In the genomic region with DNA sequence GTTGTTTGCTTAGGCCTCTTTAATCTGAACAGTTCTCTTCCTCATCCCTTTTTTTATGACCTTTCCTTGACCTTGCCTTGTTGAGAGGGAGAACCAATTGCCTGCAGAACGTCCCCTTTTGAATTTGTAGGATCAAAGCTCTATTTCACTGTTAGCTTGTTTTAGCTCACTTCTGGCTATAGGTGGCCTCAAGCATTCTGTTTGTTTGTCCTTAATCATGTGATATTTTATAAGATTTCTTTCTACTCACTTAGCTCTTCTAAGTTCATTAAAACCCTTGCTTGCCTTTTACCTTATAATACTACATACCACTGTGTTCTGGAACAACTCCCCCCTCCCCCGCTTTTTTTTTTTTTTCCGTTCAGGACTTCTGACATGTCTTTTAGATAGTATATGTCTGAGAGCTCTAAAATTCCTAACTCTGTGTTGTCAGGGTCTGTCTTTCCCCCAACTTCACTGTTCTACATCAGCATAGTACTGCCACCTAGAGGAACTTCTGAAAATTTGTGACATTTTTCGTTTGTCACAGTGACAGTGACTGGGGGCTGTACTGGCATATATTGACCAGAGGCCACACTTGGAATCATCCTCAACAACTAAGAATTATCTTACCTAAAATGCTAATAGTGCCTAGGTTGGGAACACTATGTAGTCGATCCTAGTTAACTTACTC, we compare ENCODE assay signal across 8 cellular contexts.
DNase-seq lines count a peak whose midpoint lies in the region; ATAC-seq and TF ChIP-seq lines count a peak whose summit lies in the region.

No MANE protein-coding gene starts in this region.

- DNase-seq in NCI-H2171 treated with DMSO at 0.1 percent for 48 hours (lab: John Stamatoyannopoulos, UW) (peak; percentile 20), NCI-H2171 (lab: John Stamatoyannopoulos, UW) (no peak), HFF-Myc (ENCODE audit: extremely low read depth, low read depth) (no peak), NCI-H82 treated with DMSO at 0.1 percent for 48 hours (lab: John Stamatoyannopoulos, UW; ENCODE audit: unreplicated experiment) (peak; percentile 62), cerebellum (ENCODE audit: low spot score) (peak; percentile 19), naive B cell (peak; percentile 7)
- no peak for DNase-seq in T-helper 2 cell treated with Interferon-gamma antibody and Interleukin-4, amounts not matched to agents 5 μg/mL and 100 μg/mL, for 36 hours (ENCODE audit: low spot score)

- H3K4me3 ChIP-seq in HFF-Myc (replicated peaks; ENCODE audit: low read depth, low read length), result no peak overlapping the region

- no peaks in the 10 kb centered on the region for H3K9me3 Mint-ChIP-seq in naive B cell
- no peaks in the 10 kb centered on the region for H3K9me3 Mint-ChIP-seq in T-helper 2 cell treated with Interferon-gamma antibody and Interleukin-4, amounts not matched to agents 5 μg/mL and 100 μg/mL, for 36 hours

- no peak overlapping the region for H3K4me3 Mint-ChIP-seq in naive B cell
- H3K4me3 Mint-ChIP-seq in T-helper 2 cell treated with Interferon-gamma antibody and Interleukin-4, amounts not matched to agents 5 μg/mL and 100 μg/mL, for 36 hours, result no peak overlapping the region

- no peaks in the 10 kb centered on the region for H3K36me3 Mint-ChIP-seq in naive B cell
- H3K36me3 Mint-ChIP-seq in T-helper 2 cell treated with Interferon-gamma antibody and Interleukin-4, amounts not matched to agents 5 μg/mL and 100 μg/mL, for 36 hours (ENCODE audit: low read depth), result no peaks in the 10 kb centered on the region

- no peak overlapping the region for H3K27ac Mint-ChIP-seq in naive B cell
- H3K27ac Mint-ChIP-seq in T-helper 2 cell treated with Interferon-gamma antibody and Interleukin-4, amounts not matched to agents 5 μg/mL and 100 μg/mL, for 36 hours, result no peak overlapping the region

- peak; percentile 51 for TF ChIP-seq CTCF in HFF-Myc (IDR thresholded peaks at IDR 0.05; ENCODE audit: low read depth, low read length, missing control alignments)

- ATAC-seq in naive B cell (ENCODE audit: low read depth in 2 of 2) (peak; percentile 23 to 49), HG02571 (IDR thresholded peaks at IDR 0.05; ENCODE audit: unreplicated experiment) (no peak)

- H3K27me3 Mint-ChIP-seq in naive B cell, result peaks cover 0 to 6% (median 6%) of the 10 kb centered on the region in 3 donors
- no peaks in the 10 kb centered on the region for H3K27me3 Mint-ChIP-seq in T-helper 2 cell treated with Interferon-gamma antibody and Interleukin-4, amounts not matched to agents 5 μg/mL and 100 μg/mL, for 36 hours (ENCODE audit: low read depth)

- peaks cover 0 to 4% (median 1%) of the 10 kb centered on the region in 3 donors for H3K4me1 Mint-ChIP-seq in naive B cell
- peaks cover 2% of the 10 kb centered on the region for H3K4me1 Mint-ChIP-seq in T-helper 2 cell treated with Interferon-gamma antibody and Interleukin-4, amounts not matched to agents 5 μg/mL and 100 μg/mL, for 36 hours (ENCODE audit: low read depth)

Comparison
In these comparisons a context has a peak if more than half of its experiments do, and no peak if none do; other contexts are left out.
1. DNase-seq: peak in NCI-H2171 treated with DMSO at 0.1 percent for 48 hours (single experiment), NCI-H82 treated with DMSO at 0.1 percent for 48 hours (single experiment), cerebellum (single experiment) and naive B cell (single experiment); none in NCI-H2171 (single experiment), HFF-Myc (single experiment) and T-helper 2 cell treated with Interferon-gamma antibody and Interleukin-4, amounts not matched to agents 5 μg/mL and 100 μg/mL, for 36 hours (single experiment).